28 cellular contexts compared by ENCODE assay signal in the genomic region with DNA sequence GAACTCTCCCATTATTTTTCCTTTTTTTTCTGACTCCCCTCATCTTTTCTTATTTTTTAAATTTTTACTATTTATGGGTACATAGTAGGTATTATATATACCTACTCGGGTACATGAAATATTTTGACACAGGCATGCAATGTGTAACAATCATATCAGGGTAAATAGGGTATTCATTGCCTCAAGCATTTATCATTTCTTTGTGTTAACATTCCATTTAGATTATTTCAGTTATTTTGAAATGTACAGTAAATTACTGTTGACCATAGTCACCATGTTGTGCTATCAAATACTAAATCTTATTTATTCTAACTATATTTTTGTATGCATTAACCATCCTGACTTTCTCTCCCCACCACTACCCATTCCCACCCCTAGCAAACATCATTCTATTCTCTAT. TPM values are rescaled to one million over a fixed set of nuclear protein-coding genes. Genes with fewer than 3 reads are reported as not detected.
"Had no signal": no experiment of that assay in that cellular context is flagged by ENCODE, and none has a peak within 500 bp of the region (broad histone marks: within the 10 kb centered on the region; RNA-seq: fewer than 3 reads in every experiment).

No MANE protein-coding gene starts in this region.

- DNase-seq: activated CD4-positive, alpha-beta memory T cell treated with anti-CD3 and anti-CD28 coated beads for 36 hours; activated CD4-positive, alpha-beta T cell treated with anti-CD3 and anti-CD28 coated beads for 36 hours; activated CD4-positive, alpha-beta T cell treated with anti-CD3 and anti-CD28 coated beads, Interleukin-2, amount 10 ng/mL, durations not matched to agents 24 days and 14 days; activated CD4-positive, CD25-positive, alpha-beta regulatory T cell; activated CD4-positive, CD25-positive, alpha-beta regulatory T cell treated with anti-CD3 and anti-CD28 coated beads, Interleukin-2, amount 50 U/mL, for 72 hours; activated CD8-positive, alpha-beta memory T cell treated with anti-CD3 and anti-CD28 coated beads, Interleukin-2, amount 10 ng/mL, durations not matched to agents 7 days and 5 days; activated CD8-positive, alpha-beta memory T cell treated with anti-CD3 and anti-CD28 coated beads, Interleukin-2, amount 50 U/mL, for 4 hours; activated CD8-positive, alpha-beta T cell treated with anti-CD3 and anti-CD28 coated beads, Interleukin-2, amount 10 ng/mL, durations not matched to agents 7 days and 5 days; activated effector memory CD4-positive, alpha-beta T cell treated with anti-CD3 and anti-CD28 coated beads, Interleukin-2, amount 50 U/mL, for 16 hours; activated naive CD4-positive, alpha-beta T cell treated with anti-CD3 and anti-CD28 coated beads for 36 hours; activated naive CD8-positive, alpha-beta T cell treated with anti-CD3 and anti-CD28 coated beads for 36 hours; activated naive CD8-positive, alpha-beta T cell treated with anti-CD3 and anti-CD28 coated beads, Interleukin-2, amount 50 U/mL, for 24 hours; activated T-cell treated with anti-CD3 and anti-CD28 coated beads, Interleukin-2, amount 50 U/mL, for 1 hour; activated T-cell treated with anti-CD3 and anti-CD28 coated beads, Interleukin-2, amount 50 U/mL, for 48 hours; amniotic stem cell; anterior cingulate cortex; brain microvascular endothelial cell; caudate nucleus; cortex of kidney; dermis blood vessel endothelial cell; effector CD4-positive, alpha-beta T cell; effector memory CD8-positive, alpha-beta T cell; head of caudate nucleus; T-helper 1 cell; T-helper 17 cell; T1000 had no signal

- H3K36me3 ChIP-seq: brain microvascular endothelial cell had no signal

- ATAC-seq: activated CD4-positive, alpha-beta T cell treated with anti-CD3 and anti-CD28 coated beads for 36 hours; activated CD8-positive, alpha-beta memory T cell treated with anti-CD3 and anti-CD28 coated beads, Interleukin-2, amount 10 ng/mL, durations not matched to agents 7 days and 5 days; activated CD8-positive, alpha-beta T cell treated with anti-CD3 and anti-CD28 coated beads, Interleukin-2, amount 10 ng/mL, durations not matched to agents 7 days and 5 days; activated naive CD8-positive, alpha-beta T cell treated with anti-CD3 and anti-CD28 coated beads, Interleukin-2, amount 50 U/mL, for 24 hours; effector memory CD8-positive, alpha-beta T cell; esophagus mucosa; T-helper 17 cell had no signal

- H3K27me3 ChIP-seq: brain microvascular endothelial cell had no signal

- H3K27ac ChIP-seq: brain microvascular endothelial cell had no signal

RNA-seq across cellular contexts. Expression of gene SLIT2, which starts 33.8 kb away (rescaled TPM):
- total RNA-seq: activated CD4-positive, alpha-beta memory T cell treated with anti-CD3 and anti-CD28 coated beads for 36 hours; activated CD4-positive, alpha-beta T cell treated with anti-CD3 and anti-CD28 coated beads for 36 hours; activated CD8-positive, alpha-beta memory T cell treated with anti-CD3 and anti-CD28 coated beads for 36 hours; activated CD8-positive, alpha-beta memory T cell treated with anti-CD3 and anti-CD28 coated beads, Interleukin-2, amount 10 ng/mL, durations not matched to agents 7 days and 5 days; activated CD8-positive, alpha-beta T cell treated with anti-CD3 and anti-CD28 coated beads, Interleukin-2, amount 10 ng/mL, durations not matched to agents 7 days and 5 days; activated naive CD4-positive, alpha-beta T cell treated with anti-CD3 and anti-CD28 coated beads for 36 hours; activated naive CD8-positive, alpha-beta T cell treated with anti-CD3 and anti-CD28 coated beads for 36 hours; T-helper 17 cell had no signal
